ENCODE assay signal across 1 cellular context in genomic region chr9:92228628-92229027, GRCh38.
TF ChIP-seq lines count a peak whose summit lies in the region.

No MANE protein-coding gene starts in this region.

TF ChIP-seq in K562, 482 proteins besides CTCF, POLR2A, EP300 and RAD21 (continued from another document):
- peak; percentile 80 for TF ChIP-seq TOE1 (IDR thresholded peaks at IDR 0.05; ENCODE audit: borderline replicate concordance)
- no peak for TF ChIP-seq TOE1 (CRISPR knock-in tag; IDR thresholded peaks at IDR 0.05; ENCODE audit: borderline replicate concordance, low read depth)
- TF ChIP-seq SMAD1 (IDR thresholded peaks at IDR 0.05; ENCODE audit: low read depth, low read length, partially characterized antibody) = no peak
- TF ChIP-seq THRA (IDR thresholded peaks at IDR 0.05) = no peak
- peak; percentile 15; the same call in 1 of the 2 replicates for TF ChIP-seq CBFA2T2 (conservative IDR thresholded peaks at IDR 0.05)
- 0 out of 2 replicates have a peak, but pooled peaks have one; percentile 26 for TF ChIP-seq SMAD3 (CRISPR knock-in tag; conservative IDR thresholded peaks at IDR 0.05)
- peak; percentile 8 for TF ChIP-seq POLR2H (tag; IDR thresholded peaks at IDR 0.05; ENCODE audit: low read depth)
- TF ChIP-seq POLR2AphosphoS5 (IDR thresholded peaks at IDR 0.05; ENCODE audit: control insufficient read depth, insufficient read depth, low read depth, low read length) = 0 out of 2 replicates have a peak, but pooled peaks have one; percentile 17
- no peak for TF ChIP-seq ZNF12 (CRISPR knock-in tag; IDR thresholded peaks at IDR 0.05)
- TF ChIP-seq TFE3 (CRISPR knock-in tag; IDR thresholded peaks at IDR 0.05) = peak; percentile 86
- no peak for TF ChIP-seq ZNF695 (CRISPR knock-in tag; IDR thresholded peaks at IDR 0.05)
- no peak for TF ChIP-seq RBM34 (IDR thresholded peaks at IDR 0.05; ENCODE audit: borderline replicate concordance, insufficient read depth, low read length)
- TF ChIP-seq PHF8 (IDR thresholded peaks at IDR 0.05; ENCODE audit: borderline replicate concordance, low read length) = no peak
